Comparison of ENCODE assay signal across 26 cellular contexts in the genomic region with DNA sequence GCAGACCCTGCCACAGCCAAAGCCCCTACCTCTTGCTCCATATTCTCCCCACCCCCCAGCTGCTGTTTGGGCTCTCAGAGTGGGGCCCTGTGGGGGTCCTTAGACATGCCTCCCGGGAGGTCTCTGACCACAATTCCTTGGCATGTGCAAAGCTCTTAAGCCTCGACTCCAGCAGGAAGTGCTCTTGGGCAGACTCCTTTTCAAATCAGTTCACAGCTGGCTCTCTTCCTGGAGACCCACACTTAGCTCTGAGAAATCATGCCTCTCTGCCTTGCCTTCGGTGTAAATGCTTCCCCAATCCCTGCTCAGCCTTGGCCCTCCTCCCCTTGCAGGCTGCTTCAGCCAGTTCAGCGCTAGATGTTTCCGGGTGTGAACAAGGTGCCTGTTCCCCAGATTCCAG. TPM values are rescaled to one million over a fixed set of nuclear protein-coding genes. Genes with fewer than 3 reads are reported as not detected.
DNase-seq lines count a peak whose midpoint lies in the region; ATAC-seq, FAIRE-seq and TF ChIP-seq lines count a peak whose summit lies in the region.
"Had no signal": no experiment of that assay in that cellular context is flagged by ENCODE, and none has a peak within 500 bp of the region (broad histone marks: within the 10 kb centered on the region; RNA-seq: fewer than 3 reads in every experiment).

No MANE protein-coding gene starts in this region.

- H3K9me3 Mint-ChIP-seq in stimulated activated naive CD8-positive, alpha-beta T cell treated with anti-CD3 and anti-CD28 coated beads, Interleukin-15, amount 100 ng/mL, for 72 hours: peaks cover 4 to 5% of the 10 kb centered on the region in 2 donors
- H3K9me3 Mint-ChIP-seq in activated CD4-positive, alpha-beta memory T cell treated with anti-CD3 and anti-CD28 coated beads for 36 hours: peaks cover 4% of the 10 kb centered on the region

- H3K36me3 Mint-ChIP-seq in activated CD4-positive, alpha-beta memory T cell treated with anti-CD3 and anti-CD28 coated beads for 36 hours: no peaks in the 10 kb centered on the region
- H3K36me3 Mint-ChIP-seq: CD4-positive, alpha-beta memory T cell had no signal

- no peaks in the 10 kb centered on the region for H4K20me1 ChIP-seq in DND-41 (ENCODE audit: insufficient read depth, low read length)
- no peaks in the 10 kb centered on the region for H4K20me1 ChIP-seq in H1 (replicated peaks in 1 of 2; ENCODE audit: control insufficient read depth in 1 of 2, insufficient read depth in 2 of 2, low read length in 2 of 2)

- H3K23ac ChIP-seq in H1 (ENCODE audit: insufficient read length): no peak overlapping the region

- CTCF ChIA-PET in H1 (lab: Charles Lee; ENCODE audit: partially characterized antibody): interaction anchor here (1.1 to 1.4 kb wide), 4 partner anchors 10 to 88 kb away, joined by 3 to 5 read pairs (median 4); no protein-coding TSS in a partner anchor
- CTCF ChIA-PET in activated CD4-positive, alpha-beta memory T cell treated with anti-CD3 and anti-CD28 coated beads for 36 hours (lab: Charles Lee): no interaction called here

- H3K4me2 ChIP-seq in DND-41 (ENCODE audit: insufficient read depth, low read length) (no peak overlapping the region), H1 (ENCODE audit: insufficient read depth in 1 of 2, low read depth in 2 of 2, low read length in 2 of 2) (peak overlapping the region in 1 of 2 experiments; percentile 10; a peak in 1 of 4 replicates)

- H3K9me3 ChIP-seq in DND-41 (ENCODE audit: insufficient read depth, low read length, severe bottlenecking) (peaks cover 3% of the 10 kb centered on the region), HUES48 (ENCODE audit: control insufficient read depth, insufficient read depth, low read length) (peaks cover 22% of the 10 kb centered on the region), H1 (ENCODE audit: insufficient read depth in 2 of 2, low read depth in 1 of 2, low read length in 1 of 2) (peaks cover 0 to 8% of the 10 kb centered on the region in 2 experiments; a peak in 1 of 4 replicates)

- H4K91ac ChIP-seq in H1 (replicated peaks; ENCODE audit: insufficient read length, low read length): no peak overlapping the region

- H2BK15ac ChIP-seq in H1 (ENCODE audit: low read length): no peak overlapping the region

- H3K4ac ChIP-seq in H1 (replicated peaks; ENCODE audit: insufficient read length, low read depth, low read length): no peak overlapping the region

- H3K79me2 ChIP-seq in DND-41 (ENCODE audit: insufficient read depth, low read length) (no peaks in the 10 kb centered on the region), H1 (ENCODE audit: control insufficient read depth in 1 of 2, insufficient read depth in 2 of 2, low read length in 2 of 2) (no peaks in the 10 kb centered on the region)

- H3K27me3 ChIP-seq in DND-41 (ENCODE audit: insufficient read depth, low read length, poor library complexity) (no peaks in the 10 kb centered on the region), HUES48 (ENCODE audit: control insufficient read depth, insufficient read depth, low read length) (no peaks in the 10 kb centered on the region), H1 (replicated peaks in 1 of 4; ENCODE audit: control insufficient read depth in 3 of 4, extremely low read depth in 1 of 4, insufficient read depth in 3 of 4, low read length in 3 of 4) (no peaks in the 10 kb centered on the region)
- H3K27me3 ChIP-seq: MG63 had no signal

- no peaks in the 10 kb centered on the region for H3K79me1 ChIP-seq in H1 (ENCODE audit: low read depth, low read length)

- no peak overlapping the region for H3K4me3 ChIP-seq in DND-41 (ENCODE audit: low read depth in 1 of 2, low read length in 2 of 2)
- no peak overlapping the region for H3K4me3 ChIP-seq in HUES48 (ENCODE audit: low read depth, low read length)
- no peak overlapping the region for H3K4me3 ChIP-seq in H1 (ENCODE audit: extremely low read depth in 1 of 4, insufficient read depth in 2 of 4, low read depth in 3 of 4, low read length in 4 of 4)
- H3K4me3 ChIP-seq: GM12878, MG63 had no signal

- no peak for TF ChIP-seq RAD21 in H1 (IDR thresholded peaks at IDR 0.05 in 1 of 2, conservative IDR thresholded peaks at IDR 0.05 in 1 of 2; ENCODE audit: low read depth in 2 of 2, low read length in 2 of 2)

- no peak overlapping the region for H3K4me3 Mint-ChIP-seq in stimulated activated naive CD8-positive, alpha-beta T cell treated with anti-CD3 and anti-CD28 coated beads, Interleukin-15, amount 100 ng/mL, for 72 hours
- H3K4me3 Mint-ChIP-seq in activated CD4-positive, alpha-beta memory T cell treated with anti-CD3 and anti-CD28 coated beads for 36 hours: no peak overlapping the region
- H3K4me3 Mint-ChIP-seq: CD4-positive, alpha-beta memory T cell had no signal

- H4K5ac ChIP-seq in H1 (ENCODE audit: insufficient read length, low read depth, low read length): no peak overlapping the region

- 55% methylated on average over 5 of the region's 5 CpGs; no CpG with 5 or more reads in 1 of the 2 experiments for WGBS in H1 (ENCODE audit: extremely low coverage in 1 of 2, insufficient coverage in 1 of 2, insufficient read length in 1 of 2, insufficient replicate concordance in 2 of 2, low coverage in 1 of 2, low lambda C conversion rate in 2 of 2, missing lambda C conversion rate in 1 of 2), 2 experiments

- no peak overlapping the region; the same call in 1 of the 2 replicates for H4K8ac ChIP-seq in H1 (ENCODE audit: extremely low read depth, insufficient read depth, low read length)

- H3K27ac Mint-ChIP-seq in stimulated activated naive CD8-positive, alpha-beta T cell treated with anti-CD3 and anti-CD28 coated beads, Interleukin-15, amount 100 ng/mL, for 72 hours: no peak overlapping the region
- no peak overlapping the region for H3K27ac Mint-ChIP-seq in activated CD4-positive, alpha-beta memory T cell treated with anti-CD3 and anti-CD28 coated beads for 36 hours
- H3K27ac Mint-ChIP-seq: CD4-positive, alpha-beta memory T cell had no signal

- DNase-seq in DND-41 (peak; percentile 21), H1 (ENCODE audit: low read depth in 1 of 2, low spot score in 2 of 2) (peak in 1 of 2 experiments; percentile 56), iPS-NIHi11 (ENCODE audit: low spot score) (peak; percentile 31), NOMO-1 (lab: John Stamatoyannopoulos, UW; ENCODE audit: unreplicated experiment in 2 of 2) (no peak)
- no peak for DNase-seq in stimulated activated naive CD8-positive, alpha-beta T cell treated with anti-CD3 and anti-CD28 coated beads, Interleukin-15, amount 100 ng/mL, for 72 hours
- DNase-seq in activated CD4-positive, alpha-beta memory T cell treated with anti-CD3 and anti-CD28 coated beads for 36 hours: no peak
- DNase-seq: C1 segment of cervical spinal cord; CD4-positive, alpha-beta memory T cell; COR-L47; DMS53; IMR-90; KG1; MG63; NCI-H1105 treated with DMSO at 0.1 percent for 48 hours; NCI-H2029; NCI-H446 treated with DMSO at 0.1 percent for 48 hours; NCI-H526; NCI-H82; SHP77 treated with DMSO at 0.1 percent for 48 hours had no signal

- no peak overlapping the region for H3K9ac ChIP-seq in DND-41 (ENCODE audit: low read depth, low read length)
- no peak overlapping the region for H3K9ac ChIP-seq in HUES48 (ENCODE audit: low read depth, low read length)
- H3K9ac ChIP-seq in H1 (replicated peaks in 1 of 4; ENCODE audit: extremely low read depth in 1 of 4, low read depth in 3 of 4, low read length in 3 of 4): no peak overlapping the region

- TF ChIP-seq CTCF in DND-41 (IDR thresholded peaks at IDR 0.05; ENCODE audit: borderline replicate concordance, extremely low read depth, low read length, poor library complexity, severe bottlenecking): no peak
- TF ChIP-seq CTCF in H1 (IDR thresholded peaks at IDR 0.05; ENCODE audit: control extremely low read depth in 1 of 3, insufficient read depth in 1 of 3, low read depth in 1 of 3, low read length in 3 of 3): no peak

- POLR2A ChIA-PET in H1 (lab: Charles Lee; ENCODE audit: partially characterized antibody): interaction anchor here (0.6 kb wide), 1 partner anchor 33 kb away, joined by 3 read pairs; no protein-coding TSS in a partner anchor
- POLR2A ChIA-PET in activated CD4-positive, alpha-beta memory T cell treated with anti-CD3 and anti-CD28 coated beads for 36 hours (lab: Charles Lee): no interaction called here

- no peaks in the 10 kb centered on the region for H3K4me1 Mint-ChIP-seq in stimulated activated naive CD8-positive, alpha-beta T cell treated with anti-CD3 and anti-CD28 coated beads, Interleukin-15, amount 100 ng/mL, for 72 hours
- no peaks in the 10 kb centered on the region for H3K4me1 Mint-ChIP-seq in activated CD4-positive, alpha-beta memory T cell treated with anti-CD3 and anti-CD28 coated beads for 36 hours (ENCODE audit: low read depth)
- H3K4me1 Mint-ChIP-seq: CD4-positive, alpha-beta memory T cell had no signal

- TF ChIP-seq POLR2A in H1 (IDR thresholded peaks at IDR 0.05; ENCODE audit: control extremely low read depth in 1 of 2, low read depth in 2 of 2, low read length in 2 of 2): no peak

- no peaks in the 10 kb centered on the region for H3K36me3 ChIP-seq in DND-41 (ENCODE audit: insufficient read depth, low read length)
- H3K36me3 ChIP-seq in HUES48 (ENCODE audit: control insufficient read depth, insufficient read depth, low read length): no peaks in the 10 kb centered on the region
- no peaks in the 10 kb centered on the region for H3K36me3 ChIP-seq in H1 (ENCODE audit: control insufficient read depth in 2 of 4, insufficient read depth in 4 of 4, low read length in 3 of 4)
- H3K36me3 ChIP-seq: MG63 had no signal

- H3K27ac ChIP-seq in DND-41 (ENCODE audit: low read length) (no peak overlapping the region), HUES48 (ENCODE audit: low read depth, low read length) (peak overlapping the region; percentile 65), H1 (ENCODE audit: low read depth, low read length) (peak overlapping the region; percentile 0; the same call in 1 of the 2 replicates)
- H3K27ac ChIP-seq: RWPE1 had no signal

- H3K56ac ChIP-seq in H1 (replicated peaks; ENCODE audit: insufficient read length, low read depth, low read length): no peak overlapping the region

- H2AK5ac ChIP-seq in H1 (ENCODE audit: low read depth, low read length): no peak overlapping the region

- peak overlapping the region; percentile 3; the same call in 1 of the 2 replicates for H3K18ac ChIP-seq in H1 (ENCODE audit: extremely low read depth, low read length)

- no peak overlapping the region for H2BK20ac ChIP-seq in H1 (ENCODE audit: low read length)

- H3K4me1 ChIP-seq in DND-41 (ENCODE audit: insufficient read depth, low read length) (no peaks in the 10 kb centered on the region), HUES48 (ENCODE audit: control insufficient read depth, insufficient read depth, low read length) (peaks cover 18% of the 10 kb centered on the region), H1 (replicated peaks in 1 of 4; ENCODE audit: control insufficient read depth in 3 of 4, insufficient read depth in 4 of 4, low read length in 3 of 4) (peaks cover 0 to 4% (median 2%) of the 10 kb centered on the region in 4 experiments; a peak in 3 of 7 replicates)

- H3K27me3 Mint-ChIP-seq in stimulated activated naive CD8-positive, alpha-beta T cell treated with anti-CD3 and anti-CD28 coated beads, Interleukin-15, amount 100 ng/mL, for 72 hours: peaks cover 9% of the 10 kb centered on the region
- H3K27me3 Mint-ChIP-seq in activated CD4-positive, alpha-beta memory T cell treated with anti-CD3 and anti-CD28 coated beads for 36 hours: peaks cover 10% of the 10 kb centered on the region

- peak overlapping the region; percentile 36 for H2BK5ac ChIP-seq in H1 (ENCODE audit: low read depth, low read length)

- H2BK12ac ChIP-seq in H1 (ENCODE audit: low read depth, low read length): no peak overlapping the region

- no peak for TF ChIP-seq EP300 in H1 (IDR thresholded peaks at IDR 0.05; ENCODE audit: borderline replicate concordance in 1 of 2, low read depth in 2 of 2, low read length in 2 of 2)

- no peak overlapping the region for H2BK120ac ChIP-seq in H1 (replicated peaks; ENCODE audit: low read depth, low read length)

- no peaks in the 10 kb centered on the region for H3K23me2 ChIP-seq in H1 (ENCODE audit: low read depth, low read length)

- no peak overlapping the region for H3K14ac ChIP-seq in H1 (ENCODE audit: insufficient read length)

- peak; percentile 35; the same call in 1 of the 3 replicates for ATAC-seq in DND-41 (ENCODE audit: insufficient read depth, low read depth)
- no peak for ATAC-seq in stimulated activated naive CD8-positive, alpha-beta T cell treated with anti-CD3 and anti-CD28 coated beads, Interleukin-15, amount 100 ng/mL, for 72 hours
- no peak for ATAC-seq in HG02610 (IDR thresholded peaks at IDR 0.05; ENCODE audit: unreplicated experiment)
- ATAC-seq: GM12878, Panc1 had no signal

- no peak overlapping the region for H2AFZ ChIP-seq in DND-41 (ENCODE audit: low read depth, low read length)
- no peak overlapping the region for H2AFZ ChIP-seq in H1 (ENCODE audit: low read length)

- intact Hi-C loops in activated CD4-positive, alpha-beta memory T cell treated with anti-CD3 and anti-CD28 coated beads for 36 hours (cut with micrococcal nuclease): no loop called here

- FAIRE-seq in H1 (lab: Jason Lieb, UNC): no peak
- FAIRE-seq: A204.1, G401.6, GM12878 had no signal

RNA-seq across cellular contexts. Expression of a gene that starts 46.9 kb away (rescaled TPM):
- 3.2 and 7.9 TPM in 2 replicates for total RNA-seq in H1 (2021; fragmentation: NEBNext Ultra II Directional; extraction: Animal tissue kit (Norgen Biotek cat#: 25700))
- 2.7 and 3.9 TPM in 2 replicates for polyA plus RNA-seq in H1 (2011; rRNA removed)
- polyA plus RNA-seq in H1 (2011; cell fraction: cytosol; rRNA removed): 4.9 TPM
- polyA plus RNA-seq in H1 (2011; cell fraction: nucleus; rRNA removed): 6.5 TPM
- polyA plus RNA-seq in H1 (2012, experiment 1 of 2): 5.9 to 9.5 TPM (median 6.5 TPM) in 4 replicates
- polyA plus RNA-seq in H1 (2012, experiment 2 of 2): 9.2 TPM
- polyA plus RNA-seq in H1 (2013, experiment 1 of 2): 2.5 TPM
- polyA plus RNA-seq in H1 (2013, experiment 2 of 2): 2.3 TPM
- polyA minus RNA-seq in H1 (2011; rRNA and poly(A)+ RNA removed): 3.0 and 6.8 TPM in 2 replicates
- polyA minus RNA-seq in H1 (2011; cell fraction: cytosol; rRNA and poly(A)+ RNA removed): 1.1 TPM
- 2.1 TPM for polyA minus RNA-seq in H1 (2011; cell fraction: nucleus; rRNA and poly(A)+ RNA removed)
- 1 to 10 TPM; 4.2 to 5.4 TPM for total RNA-seq in activated CD4-positive, alpha-beta memory T cell treated with anti-CD3 and anti-CD28 coated beads for 36 hours
- total RNA-seq: CD4-positive, alpha-beta memory T cell; GM12878 had no signal
- polyA plus RNA-seq: CD4-positive, alpha-beta memory T cell had no signal

Comparison
In these comparisons a context has a peak if more than half of its experiments do, and no peak if none do; other contexts are left out.
1. DNase-seq: peak in DND-41 (single experiment) and iPS-NIHi11 (single experiment); none in stimulated activated naive CD8-positive, alpha-beta T cell treated with anti-CD3 and anti-CD28 coated beads, Interleukin-15, amount 100 ng/mL, for 72 hours (0 of 2), NOMO-1 (0 of 2) and activated CD4-positive, alpha-beta memory T cell treated with anti-CD3 and anti-CD28 coated beads for 36 hours (single experiment).